Comparison of ENCODE assay signal across 9 cellular contexts in genomic region chr2:163735692-163736432, GRCh38. TPM values are rescaled to one million over a fixed set of nuclear protein-coding genes. Genes with fewer than 3 reads are reported as not detected.
DNase-seq lines count a peak whose midpoint lies in the region; ATAC-seq and TF ChIP-seq lines count a peak whose summit lies in the region.
"Had no signal": no experiment of that assay in that cellular context is flagged by ENCODE, and none has a peak within 500 bp of the region (broad histone marks: within the 10 kb centered on the region; RNA-seq: fewer than 3 reads in every experiment).

TSS of gene FIGN (minus strand) at chr2:163736008. CDS start at chr2:163734927, 1,081 bp downstream.

- H3K9ac ChIP-seq in endodermal cell (ENCODE audit: extremely low read depth, low read length, poor library complexity, severe bottlenecking) = peak within 1 kb of the TSS; percentile 90

- H3K27ac ChIP-seq in Panc1 (ENCODE audit: low read length) (peak within 1 kb of the TSS; percentile 99), endodermal cell (ENCODE audit: low read depth, low read length) (peak within 1 kb of the TSS; percentile 98), lower lobe of right lung (peak within 1 kb of the TSS; percentile 83), testis (peak within 1 kb of the TSS; percentile 80 to 93)

- no peaks in the 10 kb centered on the region for H3K4me1 Mint-ChIP-seq in activated naive CD4-positive, alpha-beta T cell treated with anti-CD3 and anti-CD28 coated beads, Interleukin-2, amount 10 ng/mL, durations not matched to agents 7 days and 5 days
- H3K4me1 Mint-ChIP-seq in endodermal cell = peaks cover 23% of the 10 kb centered on the region

- DNase-seq in activated naive CD4-positive, alpha-beta T cell treated with anti-CD3 and anti-CD28 coated beads, Interleukin-2, amount 10 ng/mL, durations not matched to agents 7 days and 5 days = no peak
- DNase-seq in activated naive CD4-positive, alpha-beta T cell (lab: John Stamatoyannopoulos, UW) = no peak
- DNase-seq in Panc1 (ENCODE audit: low read depth, low spot score) (no peak), endodermal cell (peak; percentile 93), lower lobe of right lung (peak; percentile 74), testis (peak; percentile 84)
- no peak for DNase-seq in stimulated activated CD4-positive, alpha-beta T cell treated with anti-CD3 and anti-CD28 coated beads, Interleukin-2, amount 100 ng/mL, for 48 hours

- in situ Hi-C loops in Panc1 (cut with HindIII; ENCODE audit: low pct_unique_long_range_greater_than_20kb, low sequenced_read_pairs) = no loop called here

- no peaks in the 10 kb centered on the region for H3K9me3 ChIP-seq in Panc1 (ENCODE audit: control insufficient read depth, insufficient read depth, low read depth, low read length)
- H3K9me3 ChIP-seq in endodermal cell (ENCODE audit: control insufficient read depth, low read length) = no peaks in the 10 kb centered on the region
- no peaks in the 10 kb centered on the region for H3K9me3 ChIP-seq in lower lobe of right lung
- no peaks in the 10 kb centered on the region for H3K9me3 ChIP-seq in testis

- no TSS peak for BruUV-seq in Panc1 (replicated peaks; lab: Mats Ljungman, UMichigan)

- WGBS in endodermal cell (ENCODE audit: insufficient coverage in 1 of 2, insufficient read length in 1 of 2), 2 experiments = 0% methylated on average over 8 to 53 of the region's 54 CpGs
- 1% methylated on average over 54 of the region's 54 CpGs for WGBS in testis, 2 donors

- no peak within 1 kb of the TSS for H3K27ac Mint-ChIP-seq in activated naive CD4-positive, alpha-beta T cell treated with anti-CD3 and anti-CD28 coated beads, Interleukin-2, amount 10 ng/mL, durations not matched to agents 7 days and 5 days
- peak within 1 kb of the TSS; percentile 97 for H3K27ac Mint-ChIP-seq in endodermal cell

- H3K4me3 Mint-ChIP-seq in activated naive CD4-positive, alpha-beta T cell treated with anti-CD3 and anti-CD28 coated beads, Interleukin-2, amount 10 ng/mL, durations not matched to agents 7 days and 5 days = peak within 1 kb of the TSS; percentile 21
- peak within 1 kb of the TSS; percentile 84 for H3K4me3 Mint-ChIP-seq in endodermal cell

- H3K4me3 ChIP-seq in Panc1 (ENCODE audit: low read depth in 2 of 2, low read length in 2 of 2) = peak within 1 kb of the TSS; percentile 88 to 98
- H3K4me3 ChIP-seq in endodermal cell (ENCODE audit: low read length) = peak within 1 kb of the TSS; percentile 96
- peak within 1 kb of the TSS; percentile 57 for H3K4me3 ChIP-seq in lower lobe of right lung
- H3K4me3 ChIP-seq in testis = peak within 1 kb of the TSS; percentile 72 to 73

- H3K4me1 ChIP-seq in Panc1 (ENCODE audit: control insufficient read depth, insufficient read depth, low read length) = peaks cover 26% of the 10 kb centered on the region
- H3K4me1 ChIP-seq in endodermal cell (ENCODE audit: control insufficient read depth, insufficient read depth, low read length) = peaks cover 6% of the 10 kb centered on the region
- H3K4me1 ChIP-seq in lower lobe of right lung = peaks cover 4% of the 10 kb centered on the region
- no peaks in the 10 kb centered on the region for H3K4me1 ChIP-seq in testis

- POLR2A ChIA-PET in Panc1 (lab: Charles Lee) = interaction anchor here (0.7 to 1.2 kb wide), 2 partner anchors 148 to 542 kb away, joined by 3 to 4 read pairs; no protein-coding TSS in a partner anchor

- TF ChIP-seq CTCF in Panc1 (IDR thresholded peaks at IDR 0.05) = no peak
- TF ChIP-seq CTCF in endodermal cell (conservative IDR thresholded peaks at IDR 0.05) = no peak
- TF ChIP-seq CTCF in lower lobe of right lung (IDR thresholded peaks at IDR 0.05) = no peak
- TF ChIP-seq CTCF in testis (IDR thresholded peaks at IDR 0.05) = no peak

- no peaks in the 10 kb centered on the region for H3K36me3 Mint-ChIP-seq in activated naive CD4-positive, alpha-beta T cell treated with anti-CD3 and anti-CD28 coated beads, Interleukin-2, amount 10 ng/mL, durations not matched to agents 7 days and 5 days
- no peaks in the 10 kb centered on the region for H3K36me3 Mint-ChIP-seq in endodermal cell (ENCODE audit: low read depth)

- no peaks in the 10 kb centered on the region for H3K9me3 Mint-ChIP-seq in activated naive CD4-positive, alpha-beta T cell treated with anti-CD3 and anti-CD28 coated beads, Interleukin-2, amount 10 ng/mL, durations not matched to agents 7 days and 5 days
- H3K9me3 Mint-ChIP-seq in endodermal cell = no peaks in the 10 kb centered on the region

- peaks cover 32% of the 10 kb centered on the region for H3K27me3 Mint-ChIP-seq in activated naive CD4-positive, alpha-beta T cell treated with anti-CD3 and anti-CD28 coated beads, Interleukin-2, amount 10 ng/mL, durations not matched to agents 7 days and 5 days
- H3K27me3 Mint-ChIP-seq in endodermal cell (ENCODE audit: insufficient read depth) = peaks cover 6% of the 10 kb centered on the region

- no peaks in the 10 kb centered on the region for H3K27me3 ChIP-seq in Panc1 (ENCODE audit: control insufficient read depth, insufficient read depth, low read length)
- H3K27me3 ChIP-seq in endodermal cell (ENCODE audit: control insufficient read depth, insufficient read depth, low read length, poor library complexity, severe bottlenecking) = peaks cover 8% of the 10 kb centered on the region
- H3K27me3 ChIP-seq in lower lobe of right lung (ENCODE audit: low read depth) = peaks cover 15% of the 10 kb centered on the region
- H3K27me3 ChIP-seq in testis = no peaks in the 10 kb centered on the region

- H3K36me3 ChIP-seq in Panc1 (ENCODE audit: control insufficient read depth, insufficient read depth, low read length) (no peaks in the 10 kb centered on the region), endodermal cell (ENCODE audit: control insufficient read depth, insufficient read depth, low read length) (no peaks in the 10 kb centered on the region), lower lobe of right lung (no peaks in the 10 kb centered on the region), testis (ENCODE audit: low read depth, missing control alignments) (no peaks in the 10 kb centered on the region)

- CTCF ChIA-PET in activated naive CD4-positive, alpha-beta T cell treated with anti-CD3 and anti-CD28 coated beads, Interleukin-2, amount 10 ng/mL, durations not matched to agents 7 days and 5 days (lab: Charles Lee) = no interaction called here
- CTCF ChIA-PET in Panc1 (lab: Charles Lee) = interaction anchor here (0.6 to 0.7 kb wide), 2 partner anchors 95 to 553 kb away, joined by 3 to 4 read pairs; no protein-coding TSS in a partner anchor

- ATAC-seq in Panc1 = peak; percentile 75
- ATAC-seq in lower lobe of right lung = peak; percentile 91
- no peak for ATAC-seq in HG03521 (IDR thresholded peaks at IDR 0.05; ENCODE audit: unreplicated experiment)

- peak; percentile 11 for TF ChIP-seq POLR2A in testis (IDR thresholded peaks at IDR 0.05)

- intact Hi-C loops in Panc1 (cut with micrococcal nuclease; ENCODE audit: unreplicated experiment) (loop anchor here (2.0 to 10.0 kb wide), 3 partner anchors 131 to 699 kb away; no protein-coding TSS in a partner anchor), lower lobe of right lung (cut with DNase I) (no loop called here), testis (cut with DNase I; ENCODE audit: low total_unique reads) (no loop called here)

RNA-seq across cellular contexts. Expression of gene FIGN, which starts in this region (rescaled TPM):
- total RNA-seq in Panc1 (2021; ENCODE audit: unreplicated experiment) (19.5 TPM), endodermal cell (10 to 100 TPM; 18.6 to 20.5 TPM), lower lobe of right lung (5.8 TPM), testis (1 to 10 TPM; 3.6 to 3.9 TPM)
- 6.1 TPM for polyA plus RNA-seq in Panc1 (2012; ENCODE audit: insufficient read length)
- polyA plus RNA-seq in endodermal cell (2013, experiment 1 of 2) = 28.1 TPM
- 27.9 TPM for polyA plus RNA-seq in endodermal cell (2013, experiment 2 of 2)
- 3.5 TPM for polyA plus RNA-seq in testis (ENCODE audit: insufficient read depth, low read depth, low replicate concordance)
- total RNA-seq: mononuclear cell had no signal

Comparison
In these comparisons a context has a peak if more than half of its experiments do, and no peak if none do; other contexts are left out.
1. DNase-seq: peak in endodermal cell (single experiment), lower lobe of right lung (single experiment) and testis (single experiment); none in activated naive CD4-positive, alpha-beta T cell treated with anti-CD3 and anti-CD28 coated beads, Interleukin-2, amount 10 ng/mL, durations not matched to agents 7 days and 5 days (single experiment), activated naive CD4-positive, alpha-beta T cell (0 of 4), Panc1 (single experiment) and stimulated activated CD4-positive, alpha-beta T cell treated with anti-CD3 and anti-CD28 coated beads, Interleukin-2, amount 100 ng/mL, for 48 hours (0 of 2).
2. Peak in every context shown above with its lines, with median percentiles within 50 percentile points of each other: H3K27ac ChIP-seq and H3K4me3 ChIP-seq.